Comparison of ENCODE assay signal across 35 cellular contexts in genomic region chr1:216809649-216810048, GRCh38.
DNase-seq lines count a peak whose midpoint lies in the region; ATAC-seq and TF ChIP-seq lines count a peak whose summit lies in the region.
"Had no signal": no experiment of that assay in that cellular context is flagged by ENCODE, and none has a peak within 500 bp of the region (broad histone marks: within the 10 kb centered on the region; RNA-seq: fewer than 3 reads in every experiment).

No MANE protein-coding gene starts in this region.

- no peak for DNase-seq in GM23338 (ENCODE audit: low spot score)
- DNase-seq in neuronal stem cell (ENCODE audit: low spot score) = no peak
- peak in 1 of 2 donors; percentile 10 for DNase-seq in psoas muscle
- peak in 1 of 2 donors; percentile 20 for DNase-seq in gastrocnemius medialis
- DNase-seq in activated naive CD4-positive, alpha-beta T cell treated with anti-CD3 and anti-CD28 coated beads, Interleukin-2, amount 50 U/mL, for 72 hours (ENCODE audit: low spot score in 2 of 2) = no peak
- DNase-seq in NK-92 treated with Interleukin-12 subunit alpha and Interleukin-12 subunit beta, amount 100 ng/mL, for 24 hours (lab: John Stamatoyannopoulos, UW) = no peak
- no peak for DNase-seq in stimulated activated naive CD8-positive, alpha-beta T cell treated with anti-CD3 and anti-CD28 coated beads, Interleukin-15, Interleukin-2, amounts not matched to agents 100 U/mL and 50 U/mL, for 24 hours
- DNase-seq: 8988T; ACHN; AML-193; BE2C; C1 segment of cervical spinal cord; Caco-2; Calu3; CD4-positive, alpha-beta memory T cell; CD4-positive, alpha-beta T cell; CD4-positive, CD25-positive, alpha-beta regulatory T cell; CD8-positive, alpha-beta memory T cell; CD8-positive, alpha-beta T cell; COR-L47; DMS 273 treated with DMSO at 0.1 percent for 48 hours; DMS153; DMS53; DMS79; DMS79 treated with DMSO at 0.1 percent for 48 hours; DND-41; EL had no signal

- no peaks in the 10 kb centered on the region for H3K27me3 ChIP-seq in GM23338 (ENCODE audit: insufficient read depth)
- H3K27me3 ChIP-seq in neuronal stem cell (ENCODE audit: control insufficient read depth in 3 of 3, insufficient read depth in 3 of 3, low read depth in 1 of 3, low read length in 3 of 3) = no peaks in the 10 kb centered on the region
- H3K27me3 ChIP-seq in psoas muscle (ENCODE audit: insufficient read depth in 3 of 3, low read length in 2 of 3) = no peaks in the 10 kb centered on the region
- no peaks in the 10 kb centered on the region for H3K27me3 ChIP-seq in gastrocnemius medialis
- H3K27me3 ChIP-seq: BE2C; BLaER1; BLaER1 treated with 17β-estradiol and CSF1 and Interleukin-3, amounts not matched to agents 10 nM and 100 nM had no signal

- H2AFZ ChIP-seq in GM23338 (peak overlapping the region; percentile 33; the same call in 1 of the 2 replicates), neuronal stem cell (ENCODE audit: low read length) (no peak overlapping the region)

- no peaks in the 10 kb centered on the region for H3K36me3 ChIP-seq in GM23338 (ENCODE audit: insufficient read depth)
- H3K36me3 ChIP-seq in neuronal stem cell (replicated peaks in 1 of 2; ENCODE audit: control insufficient read depth in 2 of 2, insufficient read depth in 2 of 2, low read length in 2 of 2) = no peaks in the 10 kb centered on the region
- no peaks in the 10 kb centered on the region for H3K36me3 ChIP-seq in psoas muscle (ENCODE audit: insufficient read depth in 1 of 2, low read depth in 1 of 2)
- H3K36me3 ChIP-seq in gastrocnemius medialis = no peaks in the 10 kb centered on the region
- H3K36me3 ChIP-seq: BE2C; BLaER1; BLaER1 treated with 17β-estradiol and CSF1 and Interleukin-3, amounts not matched to agents 10 nM and 100 nM had no signal

- H3K18ac ChIP-seq in neuronal stem cell (ENCODE audit: low read length) = peak overlapping the region; percentile 9

- H3K27ac ChIP-seq in GM23338 (ENCODE audit: low read depth) (no peak overlapping the region), neuronal stem cell (replicated peaks; ENCODE audit: low read length) (no peak overlapping the region), psoas muscle (no peak overlapping the region), gastrocnemius medialis (peak overlapping the region; percentile 49 to 67 (median 56))
- H3K27ac ChIP-seq: 22Rv1; A549; BLaER1; BLaER1 treated with 17β-estradiol and CSF1 and Interleukin-3, amounts not matched to agents 10 nM and 100 nM; C4-2B had no signal

- H3K79me1 ChIP-seq in neuronal stem cell (ENCODE audit: low read depth, low read length) = no peaks in the 10 kb centered on the region

- no peak overlapping the region for H4K8ac ChIP-seq in neuronal stem cell (ENCODE audit: low read depth, low read length)

- H2BK5ac ChIP-seq in neuronal stem cell (ENCODE audit: low read length) = no peak overlapping the region

- H3K4me3 ChIP-seq in GM23338 (no peak overlapping the region), neuronal stem cell (ENCODE audit: low read length in 2 of 2) (no peak overlapping the region), psoas muscle (no peak overlapping the region), gastrocnemius medialis (no peak overlapping the region)
- H3K4me3 ChIP-seq: A549; BLaER1; BLaER1 treated with 17β-estradiol and CSF1 and Interleukin-3, amounts not matched to agents 10 nM and 100 nM had no signal

- H3K9me3 ChIP-seq in neuronal stem cell (replicated peaks in 1 of 2; ENCODE audit: control insufficient read depth in 2 of 2, insufficient read depth in 1 of 2, low read depth in 1 of 2, low read length in 2 of 2) = no peaks in the 10 kb centered on the region
- H3K9me3 ChIP-seq in psoas muscle = no peaks in the 10 kb centered on the region
- no peaks in the 10 kb centered on the region for H3K9me3 ChIP-seq in gastrocnemius medialis
- H3K9me3 ChIP-seq: A549; BE2C; BLaER1; BLaER1 treated with 17β-estradiol and CSF1 and Interleukin-3, amounts not matched to agents 10 nM and 100 nM; Caco-2 had no signal

- WGBS in neuronal stem cell (ENCODE audit: extremely low coverage in 2 of 2, insufficient read length in 2 of 2, insufficient replicate concordance in 1 of 2), 2 donors = no CpG with 5 or more reads among the region's 5 CpGs
- 73 to 78% (median 75%) methylated on average over 5 of the region's 5 CpGs for WGBS in psoas muscle, 3 donors

- no peak overlapping the region for H2AK5ac ChIP-seq in neuronal stem cell (ENCODE audit: low read depth, low read length)

- no peak overlapping the region for H4K91ac ChIP-seq in neuronal stem cell (ENCODE audit: low read depth, low read length, poor library complexity)

- no peak overlapping the region for H3K27ac Mint-ChIP-seq in GM23338
- H3K27ac Mint-ChIP-seq in activated naive CD4-positive, alpha-beta T cell treated with anti-CD3 and anti-CD28 coated beads, Interleukin-2, amount 50 U/mL, for 72 hours = no peak overlapping the region
- H3K27ac Mint-ChIP-seq: B cell; CD14-positive monocyte; CD4-positive, alpha-beta memory T cell; CD4-positive, alpha-beta T cell; CD4-positive, CD25-positive, alpha-beta regulatory T cell; CD8-positive, alpha-beta memory T cell; CD8-positive, alpha-beta T cell had no signal

- no peaks in the 10 kb centered on the region for H3K9me2 ChIP-seq in GM23338 (ENCODE audit: insufficient read depth)

- no peak overlapping the region for H3K23ac ChIP-seq in neuronal stem cell (ENCODE audit: low read depth, low read length, poor library complexity)

- no peak overlapping the region for H2BK120ac ChIP-seq in neuronal stem cell (ENCODE audit: low read depth, low read length)

- no peak overlapping the region for H3K14ac ChIP-seq in neuronal stem cell (ENCODE audit: low read length)

- H2BK15ac ChIP-seq in neuronal stem cell (ENCODE audit: low read length) = no peak overlapping the region

- no peak overlapping the region for H3K4ac ChIP-seq in neuronal stem cell (ENCODE audit: low read length)

- no peak for ATAC-seq in GM23338
- peak in 3 of 4 donors; percentile 36 to 80 (median 76) for ATAC-seq in psoas muscle
- ATAC-seq in gastrocnemius medialis = no peak
- no peak for ATAC-seq in activated naive CD4-positive, alpha-beta T cell treated with anti-CD3 and anti-CD28 coated beads, Interleukin-2, amount 50 U/mL, for 72 hours
- ATAC-seq in GM21423 (IDR thresholded peaks at IDR 0.05; ENCODE audit: unreplicated experiment) = no peak
- ATAC-seq in stimulated activated naive CD8-positive, alpha-beta T cell treated with anti-CD3 and anti-CD28 coated beads, Interleukin-15, Interleukin-2, amounts not matched to agents 100 U/mL and 50 U/mL, for 24 hours = no peak
- ATAC-seq: A549; CD8-positive, alpha-beta T cell had no signal

- TF ChIP-seq POLR2A in gastrocnemius medialis (IDR thresholded peaks at IDR 0.05) = no peak

- H3K4me2 ChIP-seq in GM23338 = no peak overlapping the region
- H3K4me2 ChIP-seq in neuronal stem cell (ENCODE audit: insufficient read depth, low read length, poor library complexity, severe bottlenecking) = no peak overlapping the region
- H3K4me2 ChIP-seq: A549; BLaER1; BLaER1 treated with 17β-estradiol and CSF1 and Interleukin-3, amounts not matched to agents 10 nM and 100 nM had no signal

- no peak overlapping the region for H3K4me3 Mint-ChIP-seq in GM23338
- H3K4me3 Mint-ChIP-seq: B cell; CD14-positive monocyte; CD4-positive, alpha-beta memory T cell; CD4-positive, alpha-beta T cell; CD4-positive, CD25-positive, alpha-beta regulatory T cell; CD8-positive, alpha-beta memory T cell; CD8-positive, alpha-beta T cell had no signal

- no peaks in the 10 kb centered on the region for H3K27me3 Mint-ChIP-seq in GM23338 (ENCODE audit: insufficient read depth, low read depth, poor library complexity)
- H3K27me3 Mint-ChIP-seq: B cell; CD4-positive, alpha-beta memory T cell; CD4-positive, alpha-beta T cell; CD4-positive, CD25-positive, alpha-beta regulatory T cell; CD8-positive, alpha-beta memory T cell had no signal

- H3K4me1 Mint-ChIP-seq in GM23338 = peaks cover 27% of the 10 kb centered on the region
- H3K4me1 Mint-ChIP-seq: B cell; CD14-positive monocyte; CD4-positive, alpha-beta memory T cell; CD4-positive, CD25-positive, alpha-beta regulatory T cell; CD8-positive, alpha-beta memory T cell had no signal

- no peaks in the 10 kb centered on the region for H3K9me3 Mint-ChIP-seq in GM23338
- H3K9me3 Mint-ChIP-seq in activated naive CD4-positive, alpha-beta T cell treated with anti-CD3 and anti-CD28 coated beads, Interleukin-2, amount 50 U/mL, for 72 hours = peaks cover 0 to 3% of the 10 kb centered on the region in 2 donors
- H3K9me3 Mint-ChIP-seq: CD4-positive, alpha-beta T cell; CD8-positive, alpha-beta T cell had no signal

- H4K20me1 ChIP-seq in GM23338 (replicated peaks; ENCODE audit: insufficient read depth) = no peaks in the 10 kb centered on the region
- H4K20me1 ChIP-seq: BLaER1; BLaER1 treated with 17β-estradiol and CSF1 and Interleukin-3, amounts not matched to agents 10 nM and 100 nM had no signal

- no peaks in the 10 kb centered on the region for H3K79me2 ChIP-seq in GM23338 (replicated peaks; ENCODE audit: insufficient read depth)

- no peaks in the 10 kb centered on the region for H3F3A ChIP-seq in GM23338 (replicated peaks; ENCODE audit: low read depth)

- H3K4me1 ChIP-seq in GM23338 (ENCODE audit: insufficient read depth) (peaks cover 32% of the 10 kb centered on the region), neuronal stem cell (ENCODE audit: control insufficient read depth in 2 of 2, insufficient read depth in 1 of 2, low read depth in 1 of 2, low read length in 2 of 2) (peaks cover 9 to 12% of the 10 kb centered on the region in 2 donors), psoas muscle (peaks cover 23% of the 10 kb centered on the region), gastrocnemius medialis (peaks cover 13 to 53% of the 10 kb centered on the region in 2 donors)
- H3K4me1 ChIP-seq: A549; BE2C; BLaER1; BLaER1 treated with 17β-estradiol and CSF1 and Interleukin-3, amounts not matched to agents 10 nM and 100 nM; Caco-2 had no signal

- H3K36me3 Mint-ChIP-seq in GM23338 (ENCODE audit: low read depth) = no peaks in the 10 kb centered on the region
- H3K36me3 Mint-ChIP-seq in activated naive CD4-positive, alpha-beta T cell treated with anti-CD3 and anti-CD28 coated beads, Interleukin-2, amount 50 U/mL, for 72 hours = no peaks in the 10 kb centered on the region
- H3K36me3 Mint-ChIP-seq: CD14-positive monocyte; CD4-positive, alpha-beta memory T cell; CD4-positive, CD25-positive, alpha-beta regulatory T cell; CD8-positive, alpha-beta memory T cell; CD8-positive, alpha-beta T cell had no signal

- in situ Hi-C loops in gastrocnemius medialis (cut with MboI; ENCODE audit: low sequenced_read_pairs in 4 of 4) = no loop called here

- TF ChIP-seq CTCF in GM23338 (conservative IDR thresholded peaks at IDR 0.05; ENCODE audit: low read depth in 2 of 2) (no peak), psoas muscle (IDR thresholded peaks at IDR 0.05) (no peak), gastrocnemius medialis (IDR thresholded peaks at IDR 0.05 in 4 of 5, conservative IDR thresholded peaks at IDR 0.05 in 1 of 5) (no peak)

- H2BK12ac ChIP-seq in neuronal stem cell (ENCODE audit: low read length) = no peak overlapping the region

- intact Hi-C loops in psoas muscle (cut with DNase I) (no loop called here), gastrocnemius medialis (cut with DNase I; ENCODE audit: low total_unique reads) (loop anchor here (5.0 kb wide), 1 partner anchor 192 kb away; no protein-coding TSS in a partner anchor)

- no peak overlapping the region for H3K9ac ChIP-seq in neuronal stem cell (ENCODE audit: low read depth, low read length, poor library complexity)
- H3K9ac ChIP-seq: BLaER1; BLaER1 treated with 17β-estradiol and CSF1 and Interleukin-3, amounts not matched to agents 10 nM and 100 nM had no signal

Comparison
In these comparisons a context has a peak if more than half of its experiments do, and no peak if none do; other contexts are left out.
1. ATAC-seq: peak in psoas muscle (3 of 4); none in GM23338 (single experiment), gastrocnemius medialis (0 of 2), activated naive CD4-positive, alpha-beta T cell treated with anti-CD3 and anti-CD28 coated beads, Interleukin-2, amount 50 U/mL, for 72 hours (0 of 2), GM21423 (single experiment) and stimulated activated naive CD8-positive, alpha-beta T cell treated with anti-CD3 and anti-CD28 coated beads, Interleukin-15, Interleukin-2, amounts not matched to agents 100 U/mL and 50 U/mL, for 24 hours (single experiment).
2. H3K27ac ChIP-seq: peak in gastrocnemius medialis (4 of 4); none in GM23338 (single experiment), neuronal stem cell (single experiment) and psoas muscle (single experiment).